ENCODE assay signal across 21 cellular contexts in genomic region chr7:102190777-102191176, GRCh38.
DNase-seq lines count a peak whose midpoint lies in the region; ATAC-seq and TF ChIP-seq lines count a peak whose summit lies in the region.
"Had no signal": no experiment of that assay in that cellular context is flagged by ENCODE, and none has a peak within 500 bp of the region (broad histone marks: within the 10 kb centered on the region; RNA-seq: fewer than 3 reads in every experiment).

No MANE protein-coding gene starts in this region.

- H3K4me1 ChIP-seq in GM23338 (ENCODE audit: insufficient read depth) (peaks cover 13% of the 10 kb centered on the region), HUES6 (ENCODE audit: control insufficient read depth, insufficient read depth, low read length) (peaks cover 14% of the 10 kb centered on the region), endodermal cell (ENCODE audit: control insufficient read depth, insufficient read depth, low read length) (no peaks in the 10 kb centered on the region), mammary epithelial cell (ENCODE audit: insufficient read depth, low read length) (no peaks in the 10 kb centered on the region), lower lobe of right lung (no peaks in the 10 kb centered on the region)
- H3K4me1 ChIP-seq: Caco-2 had no signal

- H3K27me3 Mint-ChIP-seq in GM23338 (ENCODE audit: insufficient read depth, low read depth, poor library complexity) (peaks cover 14% of the 10 kb centered on the region), endodermal cell (ENCODE audit: insufficient read depth) (no peaks in the 10 kb centered on the region), nephron progenitor cell (ENCODE audit: low read depth, poor library complexity) (peaks cover 3% of the 10 kb centered on the region)
- H3K27me3 Mint-ChIP-seq: CD4-positive, alpha-beta memory T cell had no signal

- no peak overlapping the region for H2AFZ ChIP-seq in GM23338
- H2AFZ ChIP-seq in mammary epithelial cell (ENCODE audit: low read depth, low read length): no peak overlapping the region

- H3K4me1 Mint-ChIP-seq in GM23338 (peaks cover 29% of the 10 kb centered on the region), endodermal cell (no peaks in the 10 kb centered on the region), nephron progenitor cell (peaks cover 20% of the 10 kb centered on the region)
- H3K4me1 Mint-ChIP-seq: CD4-positive, alpha-beta memory T cell had no signal

- H3K79me2 ChIP-seq in GM23338 (replicated peaks; ENCODE audit: insufficient read depth) (no peaks in the 10 kb centered on the region), mammary epithelial cell (ENCODE audit: insufficient read depth, low read length) (no peaks in the 10 kb centered on the region)

- no peaks in the 10 kb centered on the region for H3F3A ChIP-seq in GM23338 (replicated peaks; ENCODE audit: low read depth)

- no peaks in the 10 kb centered on the region for H4K20me1 ChIP-seq in GM23338 (replicated peaks; ENCODE audit: insufficient read depth)
- H4K20me1 ChIP-seq in mammary epithelial cell (ENCODE audit: insufficient read depth, low read length): no peaks in the 10 kb centered on the region

- H3K27ac ChIP-seq in GM23338 (ENCODE audit: low read depth) (no peak overlapping the region), HUES6 (ENCODE audit: low read depth, low read length) (peak overlapping the region; percentile 60; the same call in 1 of the 2 replicates), endodermal cell (ENCODE audit: low read depth, low read length) (no peak overlapping the region), mammary epithelial cell (ENCODE audit: insufficient read depth, low read depth, low read length) (no peak overlapping the region), lower lobe of right lung (no peak overlapping the region)
- H3K27ac ChIP-seq: RWPE1, SK-N-MC had no signal

- H3K4me3 ChIP-seq in GM23338 (no peak overlapping the region), HUES6 (ENCODE audit: low read depth, low read length) (no peak overlapping the region), endodermal cell (ENCODE audit: low read length) (no peak overlapping the region), mammary epithelial cell (replicated peaks in 1 of 3; ENCODE audit: insufficient read depth in 1 of 3, low read depth in 2 of 3, low read length in 3 of 3) (no peak overlapping the region), lower lobe of right lung (no peak overlapping the region)
- H3K4me3 ChIP-seq: MG63, SK-N-MC had no signal

- H3K9ac ChIP-seq in HUES6 (ENCODE audit: low read length) (no peak overlapping the region), endodermal cell (ENCODE audit: extremely low read depth, low read length, poor library complexity, severe bottlenecking) (no peak overlapping the region), mammary epithelial cell (ENCODE audit: insufficient read depth, low read length) (no peak overlapping the region)

- H3K9me2 ChIP-seq in GM23338 (ENCODE audit: insufficient read depth): no peaks in the 10 kb centered on the region

- DNase-seq in GM23338 (ENCODE audit: low spot score) (no peak), endodermal cell (no peak), nephron progenitor cell (no peak), cortex of kidney (lab: John Stamatoyannopoulos, UW) (no peak), mammary epithelial cell (no peak), lower lobe of right lung (no peak), left colon (no peak)
- DNase-seq: Caco-2; CD4-positive, alpha-beta memory T cell; DMS 273 treated with DMSO at 0.1 percent for 48 hours; DND-41; MG63; NCI-H1417 treated with DMSO at 0.1 percent for 48 hours; NCI-H187 treated with DMSO at 0.1 percent for 48 hours; NCI-H2227 treated with DMSO at 0.1 percent for 48 hours; NCI-H510A; NCI-H748 treated with DMSO at 0.1 percent for 48 hours; SHP77 treated with DMSO at 0.1 percent for 48 hours had no signal

- H3K27me3 ChIP-seq in GM23338 (ENCODE audit: insufficient read depth) (no peaks in the 10 kb centered on the region), HUES6 (ENCODE audit: control insufficient read depth, insufficient read depth, low read length) (no peaks in the 10 kb centered on the region), endodermal cell (ENCODE audit: control insufficient read depth, insufficient read depth, low read length, poor library complexity, severe bottlenecking) (no peaks in the 10 kb centered on the region), mammary epithelial cell (ENCODE audit: insufficient read depth, low read length) (no peaks in the 10 kb centered on the region), lower lobe of right lung (ENCODE audit: low read depth) (no peaks in the 10 kb centered on the region)
- H3K27me3 ChIP-seq: MG63 had no signal

- H3K9me3 ChIP-seq in HUES6 (ENCODE audit: control insufficient read depth, insufficient read depth, low read depth, low read length): no peaks in the 10 kb centered on the region
- H3K9me3 ChIP-seq in endodermal cell (ENCODE audit: control insufficient read depth, low read length): no peaks in the 10 kb centered on the region
- H3K9me3 ChIP-seq in mammary epithelial cell (replicated peaks; ENCODE audit: insufficient read depth, low read length): no peaks in the 10 kb centered on the region
- H3K9me3 ChIP-seq in lower lobe of right lung: no peaks in the 10 kb centered on the region
- H3K9me3 ChIP-seq: Caco-2, MG63 had no signal

- intact Hi-C loops in mammary epithelial cell (cut with micrococcal nuclease): no loop called here
- intact Hi-C loops in lower lobe of right lung (cut with DNase I): no loop called here
- intact Hi-C loops in left colon (cut with DNase I, micrococcal nuclease): no loop called here

- no TSS peak for BruUV-seq in mammary epithelial cell (replicated peaks; lab: Mats Ljungman, UMichigan)

- H3K4me2 ChIP-seq in GM23338 (0 out of 2 replicates have a peak overlapping the region, but pooled peaks have one; percentile 51), mammary epithelial cell (ENCODE audit: insufficient read depth, low read depth, low read length) (no peak overlapping the region)

- 68 to 87% methylated on average over 5 to 8 of the region's 8 CpGs for WGBS in endodermal cell (ENCODE audit: insufficient coverage in 1 of 2, insufficient read length in 1 of 2), 2 experiments
- WGBS in mammary epithelial cell (ENCODE audit: low coverage, missing lambda C conversion rate): 80% methylated on average over 8 of the region's 8 CpGs

- TF ChIP-seq CTCF in GM23338 (conservative IDR thresholded peaks at IDR 0.05; ENCODE audit: low read depth in 2 of 2) (no peak), endodermal cell (conservative IDR thresholded peaks at IDR 0.05) (no peak), nephron progenitor cell (IDR thresholded peaks at IDR 0.05) (no peak), mammary epithelial cell (conservative IDR thresholded peaks at IDR 0.05 in 1 of 2, IDR thresholded peaks at IDR 0.05 in 1 of 2; ENCODE audit: extremely low read depth in 1 of 2, insufficient read depth in 1 of 2, low read depth in 1 of 2, low read length in 2 of 2) (no peak), lower lobe of right lung (IDR thresholded peaks at IDR 0.05) (no peak)

- H3K9me3 Mint-ChIP-seq in GM23338 (no peaks in the 10 kb centered on the region), endodermal cell (no peaks in the 10 kb centered on the region), nephron progenitor cell (no peaks in the 10 kb centered on the region)
- H3K9me3 Mint-ChIP-seq: CD4-positive, alpha-beta memory T cell had no signal

- in situ Hi-C loops in mammary epithelial cell (cut with MboI; ENCODE audit: low sequenced_read_pairs in 2 of 2): no loop called here

- dilution Hi-C loops in mammary epithelial cell (cut with HindIII; ENCODE audit: low sequenced_read_pairs): loop anchor here (5.0 kb wide), 1 partner anchor 63 kb away; no protein-coding TSS in a partner anchor

- no peak overlapping the region; the same call in 2 of the 3 replicates for H3K4me3 Mint-ChIP-seq in GM23338
- H3K4me3 Mint-ChIP-seq in endodermal cell: no peak overlapping the region
- no peak overlapping the region for H3K4me3 Mint-ChIP-seq in nephron progenitor cell
- H3K4me3 Mint-ChIP-seq: CD4-positive, alpha-beta memory T cell had no signal

- H3K36me3 Mint-ChIP-seq in GM23338 (ENCODE audit: low read depth) (peaks cover 41% of the 10 kb centered on the region), endodermal cell (ENCODE audit: low read depth) (peaks cover 67% of the 10 kb centered on the region), nephron progenitor cell (ENCODE audit: low read depth) (peaks cover 68% of the 10 kb centered on the region)

- H3K36me3 ChIP-seq in GM23338 (ENCODE audit: insufficient read depth): peaks cover 13% of the 10 kb centered on the region; the same call in 1 of the 2 replicates
- H3K36me3 ChIP-seq in HUES6 (ENCODE audit: control insufficient read depth, insufficient read depth, low read length): peaks cover 76% of the 10 kb centered on the region
- H3K36me3 ChIP-seq in endodermal cell (ENCODE audit: control insufficient read depth, insufficient read depth, low read length): peaks cover 78% of the 10 kb centered on the region
- no peaks in the 10 kb centered on the region for H3K36me3 ChIP-seq in mammary epithelial cell (ENCODE audit: insufficient read depth, low read length)
- H3K36me3 ChIP-seq in lower lobe of right lung: peaks cover 81% of the 10 kb centered on the region
- H3K36me3 ChIP-seq: MG63 had no signal

- ATAC-seq in GM23338 (peak; percentile 69), lower lobe of right lung (no peak), left colon (no peak)

- CTCF ChIA-PET in mammary epithelial cell (lab: Charles Lee; ENCODE audit: low non-redundant PET): no interaction called here

- H3K27ac Mint-ChIP-seq in GM23338 (peak overlapping the region; percentile 85), endodermal cell (peak overlapping the region; percentile 24), nephron progenitor cell (peak overlapping the region; percentile 79)
- H3K27ac Mint-ChIP-seq: CD4-positive, alpha-beta memory T cell had no signal

TF ChIP-seq in GM23338, 12 proteins besides CTCF, POLR2A, EP300 and RAD21 (continues in another document):
- TF ChIP-seq ZNF331 (CRISPR knock-in tag; IDR thresholded peaks at IDR 0.05; ENCODE audit: low read depth): no peak
- no peak for TF ChIP-seq EZH2phosphoT487 (IDR thresholded peaks at IDR 0.05; ENCODE audit: unreplicated experiment)
- no peak for TF ChIP-seq JUNB (IDR thresholded peaks at IDR 0.05; ENCODE audit: unreplicated experiment)
- no peak for TF ChIP-seq NANOG (IDR thresholded peaks at IDR 0.05; ENCODE audit: borderline replicate concordance)

Comparison
In these comparisons a context has a peak if more than half of its experiments do, and no peak if none do; other contexts are left out.
1. H3K27ac Mint-ChIP-seq: peak in every context shown above with its lines; median percentile 85 in GM23338; 79 in nephron progenitor cell; 24 in endodermal cell.